In genomic region chr22:20436309-20437252, GRCh38 we compare ENCODE assay signal across 1 cellular context.
A peak's percentile ranks its signal among the peaks of the same experiment; 100 is the strongest.
TF ChIP-seq lines count a peak whose summit lies in the region.

No MANE protein-coding gene starts in this region.

TF ChIP-seq in HepG2, 621 proteins besides CTCF, POLR2A, EP300 and RAD21 (continued from another document and continues in another):
- TF ChIP-seq ZNF740 (CRISPR knock-in tag; IDR thresholded peaks at IDR 0.05) (peak; percentile 76; the same call in 1 of the 2 replicates), CREM (IDR thresholded peaks at IDR 0.05) (no peak), CREM (CRISPR knock-in tag; IDR thresholded peaks at IDR 0.05) (no peak), ZNF749 (CRISPR knock-in tag; IDR thresholded peaks at IDR 0.05; ENCODE audit: borderline replicate concordance) (0 out of 2 replicates have a peak, but pooled peaks have one; percentile 30), HES4 (CRISPR knock-in tag; IDR thresholded peaks at IDR 0.05; ENCODE audit: borderline replicate concordance) (no peak), CSRNP2 (CRISPR knock-in tag; conservative IDR thresholded peaks at IDR 0.05; ENCODE audit: low read depth) (no peak), IRF1 (CRISPR knock-in tag; IDR thresholded peaks at IDR 0.05; ENCODE audit: low read depth) (no peak), TMF1 (CRISPR knock-in tag; IDR thresholded peaks at IDR 0.05; ENCODE audit: low read depth) (no peak), RERE (CRISPR knock-in tag; IDR thresholded peaks at IDR 0.05; ENCODE audit: low read depth) (no peak), ZNF30 (CRISPR knock-in tag; IDR thresholded peaks at IDR 0.05) (0 out of 2 replicates have a peak, but pooled peaks have one; percentile 29), TBL1XR1 (IDR thresholded peaks at IDR 0.05; ENCODE audit: borderline replicate concordance, low read length, partially characterized antibody) (no peak), MNT (IDR thresholded peaks at IDR 0.05) (no peak), ZNF556 (CRISPR knock-in tag; IDR thresholded peaks at IDR 0.05; ENCODE audit: borderline replicate concordance) (no peak), ZNF547 (CRISPR knock-in tag; IDR thresholded peaks at IDR 0.05) (no peak), BRF2 (CRISPR knock-in tag; IDR thresholded peaks at IDR 0.05) (no peak), CBX1 (IDR thresholded peaks at IDR 0.05; ENCODE audit: low read depth) (no peak), ZZZ3 (CRISPR knock-in tag; IDR thresholded peaks at IDR 0.05; ENCODE audit: borderline replicate concordance) (no peak), AGO1 (IDR thresholded peaks at IDR 0.05; ENCODE audit: low read depth, low read length, poor library complexity, severe bottlenecking) (peak; percentile 26), RFX3 (CRISPR knock-in tag; IDR thresholded peaks at IDR 0.05) (no peak), ZBTB10 (CRISPR knock-in tag; IDR thresholded peaks at IDR 0.05; ENCODE audit: borderline replicate concordance) (no peak), MTF1 (CRISPR knock-in tag; IDR thresholded peaks at IDR 0.05) (no peak), SATB2 (CRISPR knock-in tag; IDR thresholded peaks at IDR 0.05) (no peak), ZSCAN22 (CRISPR knock-in tag; IDR thresholded peaks at IDR 0.05) (no peak), DRAP1 (CRISPR knock-in tag; IDR thresholded peaks at IDR 0.05) (no peak), CENPX (CRISPR knock-in tag; IDR thresholded peaks at IDR 0.05) (no peak), ZNF563 (CRISPR knock-in tag; IDR thresholded peaks at IDR 0.05) (peak; percentile 24; the same call in 1 of the 2 replicates), ZNF850 (CRISPR knock-in tag; conservative IDR thresholded peaks at IDR 0.05) (no peak), ZNF143 (CRISPR knock-in tag; IDR thresholded peaks at IDR 0.05) (no peak), KDM2A (CRISPR knock-in tag; IDR thresholded peaks at IDR 0.05; ENCODE audit: borderline replicate concordance, low read depth) (peak; percentile 36; the same call in 1 of the 2 replicates), ATF1 (CRISPR knock-in tag; IDR thresholded peaks at IDR 0.05) (no peak), ZNF747 (CRISPR knock-in tag; IDR thresholded peaks at IDR 0.05; ENCODE audit: borderline replicate concordance) (peak; percentile 64; the same call in 1 of the 2 replicates), NFATC3 (CRISPR knock-in tag; IDR thresholded peaks at IDR 0.05) (no peak), ZBTB21 (CRISPR knock-in tag; IDR thresholded peaks at IDR 0.05) (no peak), NR2C2 (CRISPR knock-in tag; IDR thresholded peaks at IDR 0.05; ENCODE audit: borderline replicate concordance) (peak; percentile 28; the same call in 1 of the 2 replicates), SRSF1 (optimal IDR thresholded peaks at IDR 0.05; ENCODE audit: low read depth, low read length) (no peak), ZNF670 (CRISPR knock-in tag; IDR thresholded peaks at IDR 0.05; ENCODE audit: borderline replicate concordance) (no peak), PBX3 (CRISPR knock-in tag; IDR thresholded peaks at IDR 0.05; ENCODE audit: borderline replicate concordance) (no peak), ZNF839 (CRISPR knock-in tag; IDR thresholded peaks at IDR 0.05; ENCODE audit: borderline replicate concordance) (no peak), ZNF780A (CRISPR knock-in tag; IDR thresholded peaks at IDR 0.05) (no peak), RELA (CRISPR knock-in tag; IDR thresholded peaks at IDR 0.05) (no peak), NFYB (CRISPR knock-in tag; IDR thresholded peaks at IDR 0.05) (no peak), ZBTB26 (CRISPR knock-in tag; IDR thresholded peaks at IDR 0.05; ENCODE audit: borderline replicate concordance) (no peak), EHMT2 (IDR thresholded peaks at IDR 0.05; ENCODE audit: borderline replicate concordance, low read depth, low read length) (no peak), ZC3H13 (CRISPR knock-in tag; IDR thresholded peaks at IDR 0.05) (no peak)
